Comparison of ENCODE assay signal across 1 cellular context in genomic region chr1:3625151-3625907, GRCh38.
A peak's percentile ranks its signal among the peaks of the same experiment; 100 is the strongest.
TF ChIP-seq lines count a peak whose summit lies in the region.

No MANE protein-coding gene starts in this region.

TF ChIP-seq in H1, 55 proteins besides CTCF, POLR2A, EP300 and RAD21:
- TF ChIP-seq JUN (IDR thresholded peaks at IDR 0.05; ENCODE audit: low read depth, low read length): no peak
- 0 out of 4 replicates have a peak, but pooled peaks of 1 of the 2 experiments have one; percentile 22 for TF ChIP-seq SIN3A (conservative IDR thresholded peaks at IDR 0.05 in 1 of 2, IDR thresholded peaks at IDR 0.05 in 1 of 2; ENCODE audit: low read depth in 1 of 2, low read length in 2 of 2)
- TF ChIP-seq KDM4A (IDR thresholded peaks at IDR 0.05; ENCODE audit: low read depth, low read length, severe bottlenecking): peak; percentile 21
TF ChIP-seq in H1: peak in this region for 2.
